Comparison of ENCODE assay signal across 8 cellular contexts in the genomic region with DNA sequence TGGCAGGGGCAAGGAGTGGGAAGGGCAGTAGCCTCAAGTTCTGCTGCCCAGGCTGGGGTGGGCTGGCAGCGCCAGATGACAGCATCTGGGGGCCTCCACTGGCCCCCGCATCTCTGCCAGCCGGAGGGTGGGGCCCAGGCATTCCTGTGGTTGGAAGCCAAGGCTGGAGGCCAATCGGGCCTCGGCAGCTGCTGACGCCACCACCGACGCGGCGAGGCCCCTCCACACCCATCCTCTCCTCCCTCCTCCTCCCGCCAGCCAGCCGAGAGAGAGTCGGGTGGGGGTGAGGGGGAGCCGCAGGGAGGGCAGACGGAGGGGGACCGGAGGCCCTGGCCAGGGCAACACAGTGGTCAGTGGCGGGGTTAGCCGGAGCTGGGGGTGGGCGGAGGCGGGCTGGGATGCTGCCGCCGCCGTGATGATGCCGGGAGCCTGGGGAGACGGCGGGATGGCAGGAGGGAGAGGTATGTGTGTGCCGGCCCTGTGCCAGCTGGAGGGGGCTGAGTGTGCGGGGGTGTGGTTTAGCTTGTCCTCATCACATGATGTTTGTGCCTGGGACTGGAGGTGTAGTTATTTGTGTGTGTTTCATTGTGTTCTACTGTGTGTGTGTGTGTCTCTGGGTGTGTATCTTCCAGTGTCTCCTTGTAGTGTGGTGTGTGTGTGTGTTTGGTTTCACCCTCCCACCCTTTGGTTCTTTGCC. TPM values are rescaled to one million over a fixed set of nuclear protein-coding genes. Genes with fewer than 3 reads are reported as not detected.
DNase-seq lines count a peak whose midpoint lies in the region; ATAC-seq and TF ChIP-seq lines count a peak whose summit lies in the region.

No MANE protein-coding gene starts in this region.

- DNase-seq in ELF-1 (ENCODE audit: low read depth, low spot score) (peak; percentile 51), RKO (ENCODE audit: low spot score) (peak; percentile 28), fibroblast of gingiva (ENCODE audit: low read depth) (peak; percentile 97), neural crest cell (ENCODE audit: low read depth, low spot score) (no peak), CD1c-positive myeloid dendritic cell (ENCODE audit: extremely low spot score) (no peak)

- peaks cover 12% of the 10 kb centered on the region for H3K36me3 Mint-ChIP-seq in neural crest cell (ENCODE audit: low read depth)

- peaks cover 41% of the 10 kb centered on the region for H3K4me1 Mint-ChIP-seq in neural crest cell

- TF ChIP-seq CTCF in neural crest cell (conservative IDR thresholded peaks at IDR 0.05), result no peak

- peak overlapping the region; percentile 85 for H3K4me3 Mint-ChIP-seq in neural crest cell

- H3K27ac Mint-ChIP-seq in neural crest cell (ENCODE audit: unreplicated experiment), result peak overlapping the region; percentile 75

- no peaks in the 10 kb centered on the region for H3K9me3 Mint-ChIP-seq in neural crest cell

- ATAC-seq in HG03342 (IDR thresholded peaks at IDR 0.05; ENCODE audit: unreplicated experiment) (no peak), GM18505 (IDR thresholded peaks at IDR 0.05; ENCODE audit: unreplicated experiment) (no peak), HG03175 (IDR thresholded peaks at IDR 0.05; ENCODE audit: unreplicated experiment) (no peak)

- TF ChIP-seq POLR2A in GM18505 (IDR thresholded peaks at IDR 0.05; ENCODE audit: borderline replicate concordance, extremely low read depth, insufficient read depth, insufficient read length), result no peak

- no peaks in the 10 kb centered on the region for H3K27me3 Mint-ChIP-seq in neural crest cell (ENCODE audit: low read depth)

RNA-seq across cellular contexts. Expression of a gene that starts 36.6 kb away (rescaled TPM):
- total RNA-seq in neural crest cell, result 25.7 and 30.0 TPM in 2 replicates

Comparison
In these comparisons a context has a peak if more than half of its experiments do, and no peak if none do; other contexts are left out.
1. DNase-seq: peak in ELF-1 (single experiment), RKO (single experiment) and fibroblast of gingiva (single experiment); none in neural crest cell (single experiment) and CD1c-positive myeloid dendritic cell (single experiment).